1 cellular context compared by ENCODE assay signal in genomic region chr1:205631727-205632373, GRCh38.
A peak's percentile ranks its signal among the peaks of the same experiment; 100 is the strongest.
TF ChIP-seq lines count a peak whose summit lies in the region.

TSS of gene ELK4 (minus strand) at chr1:205632011. CDS start at chr1:205623882, 8,129 bp downstream.

TF ChIP-seq in HepG2, 621 proteins besides CTCF, POLR2A, EP300 and RAD21 (continued from another document and continues in another):
- TF ChIP-seq SMARCE1 (IDR thresholded peaks at IDR 0.05; ENCODE audit: borderline replicate concordance) (no peak), KMT2B (CRISPR knock-in tag; IDR thresholded peaks at IDR 0.05) (peak; percentile 92), ZNF883 (CRISPR knock-in tag; IDR thresholded peaks at IDR 0.05; ENCODE audit: not compliant biosample characterization) (peak; percentile 68), ZNF326 (CRISPR knock-in tag; IDR thresholded peaks at IDR 0.05; ENCODE audit: borderline replicate concordance) (no peak), HBP1 (CRISPR knock-in tag; IDR thresholded peaks at IDR 0.05; ENCODE audit: low read depth) (peak; percentile 64; the same call in 1 of the 2 replicates), ZBTB1 (CRISPR knock-in tag; IDR thresholded peaks at IDR 0.05; ENCODE audit: borderline replicate concordance) (no peak), GLMP (CRISPR knock-in tag; IDR thresholded peaks at IDR 0.05; ENCODE audit: borderline replicate concordance) (no peak), ZKSCAN5 (CRISPR knock-in tag; IDR thresholded peaks at IDR 0.05) (no peak), KDM6A (CRISPR knock-in tag; IDR thresholded peaks at IDR 0.05; ENCODE audit: low read depth) (no peak), NFE2L2 (IDR thresholded peaks at IDR 0.05; ENCODE audit: low read length) (no peak), HIVEP1 (CRISPR knock-in tag; IDR thresholded peaks at IDR 0.05) (peak; percentile 63), MEIS2 (CRISPR knock-in tag; IDR thresholded peaks at IDR 0.05) (peak; percentile 72), FLYWCH1 (CRISPR knock-in tag; IDR thresholded peaks at IDR 0.05) (no peak), CBX5 (CRISPR knock-in tag; IDR thresholded peaks at IDR 0.05; ENCODE audit: borderline replicate concordance) (0 out of 2 replicates have a peak, but pooled peaks have one; percentile 21), ZNF614 (CRISPR knock-in tag; IDR thresholded peaks at IDR 0.05; ENCODE audit: borderline replicate concordance) (peak; percentile 67; the same call in 1 of the 2 replicates), HNF4G (IDR thresholded peaks at IDR 0.05; ENCODE audit: borderline replicate concordance, low read depth, low read length) (peak; percentile 23; the same call in 1 of the 2 replicates), HNF4G (CRISPR knock-in tag; IDR thresholded peaks at IDR 0.05; ENCODE audit: borderline replicate concordance, low read depth) (0 out of 2 replicates have a peak, but pooled peaks have one; percentile 23), MZF1 (CRISPR knock-in tag; IDR thresholded peaks at IDR 0.05; ENCODE audit: borderline replicate concordance) (no peak), HMG20B (CRISPR knock-in tag; conservative IDR thresholded peaks at IDR 0.05) (0 out of 2 replicates have a peak, but pooled peaks have one; percentile 38), GMEB2 (CRISPR knock-in tag; IDR thresholded peaks at IDR 0.05; ENCODE audit: low read depth) (no peak), BATF2 (CRISPR knock-in tag; IDR thresholded peaks at IDR 0.05) (0 out of 2 replicates have a peak, but pooled peaks have one; percentile 49), ZNF841 (CRISPR knock-in tag; IDR thresholded peaks at IDR 0.05; ENCODE audit: borderline replicate concordance) (no peak), ZNF607 (CRISPR knock-in tag; IDR thresholded peaks at IDR 0.05; ENCODE audit: borderline replicate concordance) (peak; percentile 77; the same call in 1 of the 2 replicates), SMC3 (IDR thresholded peaks at IDR 0.05; ENCODE audit: low read length) (peak; percentile 38; the same call in 1 of the 2 replicates), THAP7 (CRISPR knock-in tag; IDR thresholded peaks at IDR 0.05) (peak; percentile 87), RARG (CRISPR knock-in tag; IDR thresholded peaks at IDR 0.05; ENCODE audit: low read depth) (no peak), MXI1 (IDR thresholded peaks at IDR 0.05; ENCODE audit: borderline replicate concordance, low read depth, low read length) (peak; percentile 76; the same call in 1 of the 3 replicates), ZNF335 (CRISPR knock-in tag; IDR thresholded peaks at IDR 0.05) (peak; percentile 71; the same call in 1 of the 2 replicates), MAX (IDR thresholded peaks at IDR 0.05) (peak; percentile 42; the same call in 1 of the 2 replicates), HNRNPH1 (optimal IDR thresholded peaks at IDR 0.05; ENCODE audit: low read depth, low read length) (no peak), ZNF33A (CRISPR knock-in tag; IDR thresholded peaks at IDR 0.05; ENCODE audit: borderline replicate concordance) (no peak), TCF12 (IDR thresholded peaks at IDR 0.05) (no peak), TCF12 (CRISPR knock-in tag; IDR thresholded peaks at IDR 0.05) (no peak), SALL1 (CRISPR knock-in tag; IDR thresholded peaks at IDR 0.05) (peak; percentile 77), RFX3 (CRISPR knock-in tag; IDR thresholded peaks at IDR 0.05) (no peak), ZFP91 (CRISPR knock-in tag; IDR thresholded peaks at IDR 0.05; ENCODE audit: borderline replicate concordance) (peak; percentile 83), HIC2 (CRISPR knock-in tag; IDR thresholded peaks at IDR 0.05; ENCODE audit: low read depth) (no peak), FOXK2 (IDR thresholded peaks at IDR 0.05) (no peak), TRIM22 (IDR thresholded peaks at IDR 0.05) (no peak), KLF15 (CRISPR knock-in tag; IDR thresholded peaks at IDR 0.05; ENCODE audit: borderline replicate concordance) (no peak), NFKB2 (CRISPR knock-in tag; IDR thresholded peaks at IDR 0.05; ENCODE audit: borderline replicate concordance) (peak; percentile 93; the same call in 1 of the 2 replicates), HOXD1 (CRISPR knock-in tag; IDR thresholded peaks at IDR 0.05) (peak; percentile 44; the same call in 1 of the 2 replicates), ZMAT3 (CRISPR knock-in tag; conservative IDR thresholded peaks at IDR 0.05) (peak; percentile 80), CHCHD3 (CRISPR knock-in tag; IDR thresholded peaks at IDR 0.05) (no peak), ZFP82 (CRISPR knock-in tag; IDR thresholded peaks at IDR 0.05; ENCODE audit: borderline replicate concordance) (no peak), ZIK1 (CRISPR knock-in tag; IDR thresholded peaks at IDR 0.05; ENCODE audit: borderline replicate concordance, low read depth) (no peak), NR2F2 (IDR thresholded peaks at IDR 0.05; ENCODE audit: borderline replicate concordance, low read depth) (no peak), NFYB (CRISPR knock-in tag; IDR thresholded peaks at IDR 0.05) (peak; percentile 21; the same call in 1 of the 2 replicates), SP140L (CRISPR knock-in tag; IDR thresholded peaks at IDR 0.05; ENCODE audit: borderline replicate concordance) (peak; percentile 93; the same call in 1 of the 2 replicates), ZNF776 (CRISPR knock-in tag; IDR thresholded peaks at IDR 0.05) (no peak; the same call in 1 of the 2 replicates), PITX1 (CRISPR knock-in tag; IDR thresholded peaks at IDR 0.05) (peak; percentile 40; the same call in 1 of the 2 replicates), ZNF468 (CRISPR knock-in tag; IDR thresholded peaks at IDR 0.05) (no peak), TFAP4 (IDR thresholded peaks at IDR 0.05; ENCODE audit: borderline replicate concordance, low read depth) (peak; percentile 32; the same call in 1 of the 2 replicates), ZNF124 (CRISPR knock-in tag; IDR thresholded peaks at IDR 0.05) (peak; percentile 77), KDM5B (CRISPR knock-in tag; IDR thresholded peaks at IDR 0.05; ENCODE audit: borderline replicate concordance) (peak; percentile 84; the same call in 1 of the 2 replicates), GTF2F1 (IDR thresholded peaks at IDR 0.05; ENCODE audit: low read length) (no peak), ZNF572 (CRISPR knock-in tag; IDR thresholded peaks at IDR 0.05) (peak; percentile 85; the same call in 1 of the 2 replicates), NKX3-1 (CRISPR knock-in tag; IDR thresholded peaks at IDR 0.05) (no peak; the same call in 1 of the 2 replicates), ZNF773 (CRISPR knock-in tag; IDR thresholded peaks at IDR 0.05; ENCODE audit: borderline replicate concordance) (0 out of 2 replicates have a peak, but pooled peaks have one; percentile 75), TFDP2 (CRISPR knock-in tag; IDR thresholded peaks at IDR 0.05) (peak; percentile 77)
